ENCODE assay signal across 16 cellular contexts in genomic region chr17:76833034-76833689, GRCh38. TPM values are rescaled to one million over a fixed set of nuclear protein-coding genes. Genes with fewer than 3 reads are reported as not detected.
DNase-seq lines count a peak whose midpoint lies in the region; ATAC-seq and TF ChIP-seq lines count a peak whose summit lies in the region.
"Had no signal": no experiment of that assay in that cellular context is flagged by ENCODE, and none has a peak within 500 bp of the region (broad histone marks: within the 10 kb centered on the region; RNA-seq: fewer than 3 reads in every experiment).

No MANE protein-coding gene starts in this region.

- H2AFZ ChIP-seq in IMR-90 (replicated peaks; ENCODE audit: low read length, poor library complexity): no peak overlapping the region

- H3K18ac ChIP-seq in IMR-90 (ENCODE audit: low read depth, low read length): no peak overlapping the region

- no peak for ATAC-seq in IMR-90 (ENCODE audit: low read depth)
- peak; percentile 73; the same call in 2 of the 3 replicates for ATAC-seq in RWPE2 (ENCODE audit: low read depth)
- ATAC-seq: A549 had no signal

- no peak overlapping the region for H3K23ac ChIP-seq in IMR-90 (ENCODE audit: low read depth, low read length)

- POLR2A ChIA-PET in IMR-90 (lab: Charles Lee; ENCODE audit: unreplicated experiment): no interaction called here

- no peak overlapping the region for H3K14ac ChIP-seq in IMR-90 (replicated peaks; ENCODE audit: low read depth, low read length)

- no peak overlapping the region for H2BK120ac ChIP-seq in IMR-90 (ENCODE audit: low read depth, low read length)

- H3K27me3 ChIP-seq in IMR-90 (ENCODE audit: control insufficient read depth, insufficient read depth, low read length) (peaks cover 29% of the 10 kb centered on the region), RWPE2 (ENCODE audit: insufficient read depth, poor library complexity, severe bottlenecking) (no peaks in the 10 kb centered on the region)
- H3K27me3 ChIP-seq: BE2C had no signal

- no peak overlapping the region for H2BK20ac ChIP-seq in IMR-90 (ENCODE audit: low read depth, low read length)

- CTCF ChIA-PET in IMR-90 (lab: Yijun Ruan, JAX): no interaction called here

- H2AK9ac ChIP-seq in IMR-90 (replicated peaks; ENCODE audit: low read depth, low read length, poor library complexity): peak overlapping the region; percentile 72

- whole genome bisulfite sequencing in IMR-90 (ENCODE audit: extremely low coverage in 2 of 2, insufficient read length in 1 of 2), 2 experiments: no CpG with 5 or more reads among the region's 7 CpGs

- H3K4me2 ChIP-seq in IMR-90 (ENCODE audit: low read depth, low read length): no peak overlapping the region
- H3K4me2 ChIP-seq: A549 had no signal

- H3K9me3 ChIP-seq in IMR-90 (ENCODE audit: control insufficient read depth, insufficient read depth, low read length) (no peaks in the 10 kb centered on the region), RWPE2 (ENCODE audit: severe bottlenecking) (no peaks in the 10 kb centered on the region)
- H3K9me3 ChIP-seq: A549, BE2C had no signal

- H3K4ac ChIP-seq in IMR-90 (ENCODE audit: low read depth, low read length): no peak overlapping the region

- H3K36me3 ChIP-seq in IMR-90 (ENCODE audit: control insufficient read depth, insufficient read depth, low read length): no peaks in the 10 kb centered on the region
- no peaks in the 10 kb centered on the region for H3K36me3 ChIP-seq in RWPE2 (ENCODE audit: low read depth)
- H3K36me3 ChIP-seq: BE2C had no signal

- in situ Hi-C loops in IMR-90 (cut with MboI; ENCODE audit: low sequenced_read_pairs) (no loop called here), KBM-7 (cut with MboI; ENCODE audit: low pct_unique_long_range_greater_than_20kb, low sequenced_read_pairs) (no loop called here)

- no peaks in the 10 kb centered on the region for H3K9me1 ChIP-seq in IMR-90 (ENCODE audit: insufficient read depth, low read length)

- no peak overlapping the region for H3K56ac ChIP-seq in IMR-90 (ENCODE audit: extremely low read depth, insufficient read depth, low read length)

- no peak overlapping the region for H4K91ac ChIP-seq in IMR-90 (ENCODE audit: insufficient read depth, low read depth, low read length)

- DNase-seq in IMR-90 (no peak), RWPE2 (ENCODE audit: low spot score) (no peak), posterior vena cava (ENCODE audit: low spot score) (peak; percentile 36), NCI-H1436 (lab: John Stamatoyannopoulos, UW) (no peak), KBM-7 (no peak), NAMALWA (ENCODE audit: low spot score) (no peak)
- DNase-seq: BE2C; CD4-positive, alpha-beta memory T cell; DMS153; DMS79 treated with DMSO at 0.1 percent for 48 hours; EL had no signal

- dilution Hi-C loops in IMR-90 (cut with HindIII; ENCODE audit: low sequenced_read_pairs, unreplicated experiment): no loop called here

- BruUV-seq in IMR-90 (replicated peaks; lab: Mats Ljungman, UMichigan): no TSS peak

- H4K5ac ChIP-seq in IMR-90 (ENCODE audit: low read depth, low read length): no peak overlapping the region

- no peak overlapping the region for H3K9ac ChIP-seq in IMR-90 (ENCODE audit: low read depth, low read length)

- H3K27ac ChIP-seq in IMR-90 (ENCODE audit: insufficient read depth, low read length): no peak overlapping the region
- H3K27ac ChIP-seq in RWPE2 (ENCODE audit: poor library complexity, severe bottlenecking): no peak overlapping the region
- H3K27ac ChIP-seq in cingulate gyrus (ENCODE audit: low read depth, low read length): peak overlapping the region; percentile 10
- H3K27ac ChIP-seq: A549, C4-2B had no signal

- TF ChIP-seq CTCF in IMR-90 (conservative IDR thresholded peaks at IDR 0.05; ENCODE audit: low read depth, low read length) (no peak), RWPE2 (IDR thresholded peaks at IDR 0.05; ENCODE audit: poor library complexity, severe bottlenecking) (no peak)

- TF ChIP-seq RAD21 in IMR-90 (IDR thresholded peaks at IDR 0.05; ENCODE audit: low read length): no peak

- H2AK5ac ChIP-seq in IMR-90 (ENCODE audit: low read depth, low read length): no peak overlapping the region

- H3K79me1 ChIP-seq in IMR-90 (ENCODE audit: low read depth in 1 of 2, low read length in 2 of 2): no peaks in the 10 kb centered on the region

- no peak overlapping the region for H4K8ac ChIP-seq in IMR-90 (ENCODE audit: low read depth in 2 of 2, low read length in 2 of 2)

- H2BK15ac ChIP-seq in IMR-90 (ENCODE audit: low read depth, low read length): no peak overlapping the region

- H4K20me1 ChIP-seq in IMR-90 (ENCODE audit: insufficient read depth, low read length): no peaks in the 10 kb centered on the region

- H3K4me3 ChIP-seq in IMR-90 (ENCODE audit: insufficient read depth, low read depth, low read length) (no peak overlapping the region), RWPE2 (ENCODE audit: severe bottlenecking) (no peak overlapping the region)
- H3K4me3 ChIP-seq: A549 had no signal

- no peak overlapping the region for H2BK5ac ChIP-seq in IMR-90 (ENCODE audit: low read depth, low read length, poor library complexity, severe bottlenecking)

- intact Hi-C loops in IMR-90 (cut with micrococcal nuclease): no loop called here
- intact Hi-C loops in posterior vena cava (cut with DNase I): no loop called here

- H3K4me1 ChIP-seq in IMR-90 (ENCODE audit: control insufficient read depth, insufficient read depth, low read length) (no peaks in the 10 kb centered on the region), RWPE2 (ENCODE audit: insufficient read depth, poor library complexity, severe bottlenecking) (no peaks in the 10 kb centered on the region)
- H3K4me1 ChIP-seq: A549 had no signal

- no peak for TF ChIP-seq POLR2A in IMR-90 (IDR thresholded peaks at IDR 0.05; ENCODE audit: low read depth, low read length)

TF ChIP-seq in IMR-90, 13 proteins besides CTCF, POLR2A, EP300 and RAD21:
- TF ChIP-seq RCOR1 (IDR thresholded peaks at IDR 0.05; ENCODE audit: insufficient replicate concordance, low read length) (no peak), RFX5 (IDR thresholded peaks at IDR 0.05; ENCODE audit: low read depth, low read length) (no peak), MXI1 (IDR thresholded peaks at IDR 0.05; ENCODE audit: borderline replicate concordance, low read depth, low read length) (no peak), MAFK (IDR thresholded peaks at IDR 0.05; ENCODE audit: low read depth, low read length) (no peak)
TF ChIP-seq in IMR-90: peak in this region for 0.

RNA-seq across cellular contexts. Expression of gene MGAT5B, which starts 35.0 kb away (rescaled TPM):
- total RNA-seq in IMR-90 (2012; rRNA removed) (0.54 and 0.56 TPM in 2 replicates), posterior vena cava (under 1 TPM; 0.19 to 0.88 TPM)
- polyA plus RNA-seq in IMR-90 (2012; rRNA removed): 2.0 and 2.8 TPM in 2 replicates
- 1.9 and 2.8 TPM in 2 replicates for polyA plus RNA-seq in IMR-90 (2012; cell fraction: cytosol; rRNA removed)
- 2.8 and 7.3 TPM in 2 replicates for polyA plus RNA-seq in IMR-90 (2012; cell fraction: nucleus; rRNA removed; ENCODE audit: low replicate concordance)
- total RNA-seq: HT-29 had no signal
- polyA plus RNA-seq: IgD-negative memory B cell had no signal
